ENCODE assay signal across 15 cellular contexts in the genomic region with DNA sequence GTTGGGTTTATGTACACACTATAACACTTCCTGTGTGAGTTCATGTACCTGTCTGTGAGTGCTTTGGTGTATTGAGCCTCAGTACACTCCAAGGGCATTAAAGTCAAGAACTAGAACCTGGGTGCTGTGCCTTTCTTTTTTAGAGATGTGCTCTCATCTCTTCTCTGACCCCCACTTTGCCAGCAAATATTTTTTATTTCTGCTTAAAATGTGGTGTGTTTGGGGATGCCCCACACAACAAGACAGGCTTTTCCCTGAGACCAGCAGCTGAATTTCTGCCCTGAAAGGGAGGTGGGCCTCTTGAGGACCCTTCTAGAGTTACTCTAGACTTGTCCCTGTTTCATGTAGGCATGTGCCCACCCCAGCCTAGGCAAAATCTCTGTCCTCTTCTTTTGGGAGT. TPM values are rescaled to one million over a fixed set of nuclear protein-coding genes. Genes with fewer than 3 reads are reported as not detected.
A peak's percentile ranks its signal among the peaks of the same experiment; 100 is the strongest.
DNase-seq lines count a peak whose midpoint lies in the region; ATAC-seq lines count a peak whose summit lies in the region.
"Had no signal": no experiment of that assay in that cellular context is flagged by ENCODE, and none has a peak within 500 bp of the region (broad histone marks: within the 10 kb centered on the region; RNA-seq: fewer than 3 reads in every experiment).

No MANE protein-coding gene starts in this region.

- no peaks in the 10 kb centered on the region for H3K27me3 Mint-ChIP-seq in activated naive CD4-positive, alpha-beta T cell treated with anti-CD3 and anti-CD28 coated beads, Interleukin-2, amount 50 U/mL, for 24 hours
- no peaks in the 10 kb centered on the region for H3K27me3 Mint-ChIP-seq in activated T-helper 17 cell treated with anti-CD3 and anti-CD28 coated beads, Interleukin-2, amount 50 U/mL, for 72 hours
- H3K27me3 Mint-ChIP-seq in memory B cell = no peaks in the 10 kb centered on the region
- H3K27me3 Mint-ChIP-seq in stimulated activated naive CD8-positive, alpha-beta T cell treated with anti-CD3 and anti-CD28 coated beads, Interleukin-15, amount 100 ng/mL, for 72 hours = no peaks in the 10 kb centered on the region
- H3K27me3 Mint-ChIP-seq: CD4-positive, CD25-positive, alpha-beta regulatory T cell had no signal

- H3K9me3 Mint-ChIP-seq in activated naive CD4-positive, alpha-beta T cell treated with anti-CD3 and anti-CD28 coated beads, Interleukin-2, amount 50 U/mL, for 24 hours = no peaks in the 10 kb centered on the region
- H3K9me3 Mint-ChIP-seq in activated T-helper 17 cell treated with anti-CD3 and anti-CD28 coated beads, Interleukin-2, amount 50 U/mL, for 72 hours = no peaks in the 10 kb centered on the region
- no peaks in the 10 kb centered on the region for H3K9me3 Mint-ChIP-seq in memory B cell
- no peaks in the 10 kb centered on the region for H3K9me3 Mint-ChIP-seq in stimulated activated naive CD8-positive, alpha-beta T cell treated with anti-CD3 and anti-CD28 coated beads, Interleukin-15, amount 100 ng/mL, for 72 hours
- H3K9me3 Mint-ChIP-seq: CD4-positive, CD25-positive, alpha-beta regulatory T cell; GM23338 had no signal

- peak overlapping the region; percentile 53 for H3K27ac Mint-ChIP-seq in activated naive CD4-positive, alpha-beta T cell treated with anti-CD3 and anti-CD28 coated beads, Interleukin-2, amount 50 U/mL, for 24 hours
- peak overlapping the region; percentile 78 for H3K27ac Mint-ChIP-seq in activated T-helper 17 cell treated with anti-CD3 and anti-CD28 coated beads, Interleukin-2, amount 50 U/mL, for 72 hours
- H3K27ac Mint-ChIP-seq in memory B cell = peak overlapping the region; percentile 76
- H3K27ac Mint-ChIP-seq in stimulated activated naive CD8-positive, alpha-beta T cell treated with anti-CD3 and anti-CD28 coated beads, Interleukin-15, amount 100 ng/mL, for 72 hours = peak overlapping the region; percentile 14 to 73
- H3K27ac Mint-ChIP-seq: GM23338 had no signal

- peaks cover 18% of the 10 kb centered on the region for H3K36me3 Mint-ChIP-seq in activated naive CD4-positive, alpha-beta T cell treated with anti-CD3 and anti-CD28 coated beads, Interleukin-2, amount 50 U/mL, for 24 hours
- H3K36me3 Mint-ChIP-seq in activated T-helper 17 cell treated with anti-CD3 and anti-CD28 coated beads, Interleukin-2, amount 50 U/mL, for 72 hours (ENCODE audit: low read depth) = peaks cover 94% of the 10 kb centered on the region
- H3K36me3 Mint-ChIP-seq in memory B cell = peaks cover 35% of the 10 kb centered on the region

- no peak for ATAC-seq in activated T-helper 17 cell treated with anti-CD3 and anti-CD28 coated beads, Interleukin-2, amount 50 U/mL, for 72 hours (replicated peaks)
- no peak for ATAC-seq in memory B cell (ENCODE audit: low read depth)
- no peak for ATAC-seq in stimulated activated naive CD8-positive, alpha-beta T cell treated with anti-CD3 and anti-CD28 coated beads, Interleukin-15, amount 100 ng/mL, for 72 hours
- ATAC-seq in HG02763 (IDR thresholded peaks at IDR 0.05; ENCODE audit: unreplicated experiment) = no peak
- no peak for ATAC-seq in left lobe of liver
- ATAC-seq: GM23338 had no signal

- H3K4me3 Mint-ChIP-seq in activated naive CD4-positive, alpha-beta T cell treated with anti-CD3 and anti-CD28 coated beads, Interleukin-2, amount 50 U/mL, for 24 hours = no peak overlapping the region
- no peak overlapping the region for H3K4me3 Mint-ChIP-seq in activated T-helper 17 cell treated with anti-CD3 and anti-CD28 coated beads, Interleukin-2, amount 50 U/mL, for 72 hours
- no peak overlapping the region for H3K4me3 Mint-ChIP-seq in memory B cell
- H3K4me3 Mint-ChIP-seq in stimulated activated naive CD8-positive, alpha-beta T cell treated with anti-CD3 and anti-CD28 coated beads, Interleukin-15, amount 100 ng/mL, for 72 hours = no peak overlapping the region
- H3K4me3 Mint-ChIP-seq: CD4-positive, CD25-positive, alpha-beta regulatory T cell; GM23338 had no signal

- no peaks in the 10 kb centered on the region for H3K4me1 Mint-ChIP-seq in activated naive CD4-positive, alpha-beta T cell treated with anti-CD3 and anti-CD28 coated beads, Interleukin-2, amount 50 U/mL, for 24 hours
- peaks cover 6% of the 10 kb centered on the region for H3K4me1 Mint-ChIP-seq in activated T-helper 17 cell treated with anti-CD3 and anti-CD28 coated beads, Interleukin-2, amount 50 U/mL, for 72 hours
- H3K4me1 Mint-ChIP-seq in memory B cell = peaks cover 6% of the 10 kb centered on the region
- H3K4me1 Mint-ChIP-seq in stimulated activated naive CD8-positive, alpha-beta T cell treated with anti-CD3 and anti-CD28 coated beads, Interleukin-15, amount 100 ng/mL, for 72 hours = peaks cover 8% of the 10 kb centered on the region
- H3K4me1 Mint-ChIP-seq: GM23338 had no signal

- no peak for DNase-seq in activated naive CD4-positive, alpha-beta T cell treated with Interleukin-2 at 50 U/mL for 16 hours
- DNase-seq in memory B cell (ENCODE audit: low spot score in 2 of 2) (no peak), left lobe of liver (ENCODE audit: low spot score) (no peak)
- no peak for DNase-seq in stimulated activated naive CD8-positive, alpha-beta T cell treated with anti-CD3 and anti-CD28 coated beads, Interleukin-15, amount 100 ng/mL, for 72 hours
- DNase-seq in stimulated activated CD4-positive, alpha-beta T cell treated with anti-CD3 and anti-CD28 coated beads, Interleukin-4, amount 100 ng/mL, for 1 hour = no peak
- DNase-seq: CD4-positive, CD25-positive, alpha-beta regulatory T cell; NCI-H1436; NCI-H2029 treated with DMSO at 0.1 percent for 48 hours; NCI-H2227 treated with DMSO at 0.1 percent for 48 hours; NCI-H526; OCI-M1 had no signal

RNA-seq across cellular contexts. Expression of a gene that starts 14.3 kb away (rescaled TPM):
- total RNA-seq in activated T-helper 17 cell treated with anti-CD3 and anti-CD28 coated beads, Interleukin-2, amount 50 U/mL, for 72 hours = 10 to 100 TPM; 14.7 to 15.5 TPM
- total RNA-seq in left lobe of liver = 3.1 TPM
